Comparison of ENCODE assay signal across 21 cellular contexts in the genomic region with DNA sequence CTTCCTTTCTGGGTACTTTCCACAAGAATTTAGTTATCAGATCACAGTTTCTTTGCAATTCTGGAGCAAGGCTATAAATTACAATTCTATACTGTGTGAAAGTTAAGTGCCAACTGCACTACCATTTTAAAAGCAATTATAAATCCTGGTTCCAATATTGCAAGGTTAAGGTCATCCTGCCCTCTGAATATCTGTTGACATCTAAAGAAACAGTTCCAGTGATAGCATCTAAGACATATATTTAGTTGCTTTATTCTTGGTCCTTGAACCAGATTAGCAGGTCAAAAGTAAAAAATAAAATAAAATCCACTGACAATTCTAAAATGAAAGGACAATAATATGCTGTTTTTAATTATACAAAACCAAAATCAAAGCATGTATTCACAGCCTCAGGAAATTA.
"Had no signal": no experiment of that assay in that cellular context is flagged by ENCODE, and none has a peak within 500 bp of the region (broad histone marks: within the 10 kb centered on the region; RNA-seq: fewer than 3 reads in every experiment).

No MANE protein-coding gene starts in this region.

- DNase-seq: stimulated activated CD4-positive, alpha-beta T cell treated with anti-CD3 and anti-CD28 coated beads, Interleukin-2, amount 100 ng/mL, for 48 hours; stimulated activated CD4-positive, alpha-beta T cell treated with anti-CD3 and anti-CD28 coated beads, Interleukin-4, amount 100 ng/mL, for 1 hour; stimulated activated CD4-positive, alpha-beta T cell treated with anti-CD3 and anti-CD28 coated beads, Interleukin-4, amount 100 ng/mL, for 24 hours; stimulated activated CD4-positive, alpha-beta T cell treated with anti-CD3 and anti-CD28 coated beads, Interleukin-4, amount 100 ng/mL, for 4 hours; stimulated activated CD8-positive, alpha-beta memory T cell treated with anti-CD3 and anti-CD28 coated beads, Interleukin-4, amount 100 ng/mL, for 48 hours; stimulated activated naive B cell treated with anti-CD40 and anti-IgM and Interleukin-4, amounts not matched to agents 10 μg/mL and 1 μg/mL and 100 μg/mL, for 72 hours; stimulated activated naive CD4-positive, alpha-beta T cell; stimulated activated naive CD4-positive, alpha-beta T cell treated with Interleukin-2 at 50 U/mL for 16 hours; stimulated activated naive CD8-positive, alpha-beta T cell treated with anti-CD3 and anti-CD28 coated beads, Interleukin-15, amount 100 ng/mL, for 72 hours; stimulated activated naive CD8-positive, alpha-beta T cell treated with anti-CD3 and anti-CD28 coated beads, Interleukin-15, Interleukin-2, amounts not matched to agents 100 U/mL and 50 U/mL, for 24 hours; stomach; substantia nigra; testis; thyroid gland; tibial artery; transverse colon; trophoblast cell; upper lobe of left lung; upper lobe of right lung; uterus had no signal

- FAIRE-seq: urothelium cell line had no signal
